11 cellular contexts compared by ENCODE assay signal in genomic region chr14:65321370-65321875, GRCh38.
DNase-seq lines count a peak whose midpoint lies in the region; ATAC-seq, FAIRE-seq and TF ChIP-seq lines count a peak whose summit lies in the region.
"Had no signal": no experiment of that assay in that cellular context is flagged by ENCODE, and none has a peak within 500 bp of the region (broad histone marks: within the 10 kb centered on the region; RNA-seq: fewer than 3 reads in every experiment).

No MANE protein-coding gene starts in this region.

- H3K27ac Mint-ChIP-seq in chondrocyte (ENCODE audit: unreplicated experiment), result no peak overlapping the region

- no peak overlapping the region for H2AK5ac ChIP-seq in H1 (ENCODE audit: low read depth, low read length)

- CTCF ChIA-PET in H1 (lab: Charles Lee; ENCODE audit: partially characterized antibody), result interaction anchor here (0.5 to 1.1 kb wide), 3 partner anchors 14 to 555 kb away, joined by 3 to 4 read pairs (median 3); no protein-coding TSS in a partner anchor
- CTCF ChIA-PET in mammary epithelial cell (lab: Charles Lee; ENCODE audit: low non-redundant PET), result no interaction called here

- no peak overlapping the region for H3K4me3 ChIP-seq in H1 (ENCODE audit: extremely low read depth in 1 of 4, insufficient read depth in 2 of 4, low read depth in 3 of 4, low read length in 4 of 4)
- H3K4me3 ChIP-seq in tibial artery, result no peak overlapping the region
- H3K4me3 ChIP-seq in mammary epithelial cell (replicated peaks in 1 of 3; ENCODE audit: insufficient read depth in 1 of 3, low read depth in 2 of 3, low read length in 3 of 3), result no peak overlapping the region

- POLR2A ChIA-PET in H1 (lab: Charles Lee; ENCODE audit: partially characterized antibody), result interaction anchor here (0.6 to 1.3 kb wide), 2 partner anchors 13 to 79 kb away, joined by 3 to 5 read pairs; no protein-coding TSS in a partner anchor

- peaks cover 3% of the 10 kb centered on the region for H3K4me1 Mint-ChIP-seq in chondrocyte (ENCODE audit: low read depth)

- dilution Hi-C loops in mammary epithelial cell (cut with HindIII; ENCODE audit: low sequenced_read_pairs), result no loop called here

- H3K36me3 Mint-ChIP-seq in chondrocyte (ENCODE audit: low read depth), result no peaks in the 10 kb centered on the region

- no peaks in the 10 kb centered on the region for H3K79me1 ChIP-seq in H1 (ENCODE audit: low read depth, low read length)

- H2BK120ac ChIP-seq in H1 (replicated peaks; ENCODE audit: low read depth, low read length), result no peak overlapping the region

- 81% methylated on average over 3 of the region's 3 CpGs; no CpG with 5 or more reads in 1 of the 2 experiments for whole genome bisulfite sequencing in H1 (ENCODE audit: extremely low coverage in 1 of 2, insufficient coverage in 1 of 2, insufficient read length in 1 of 2, insufficient replicate concordance in 2 of 2, low coverage in 1 of 2, low lambda C conversion rate in 2 of 2, missing lambda C conversion rate in 1 of 2), 2 experiments
- WGBS in mammary epithelial cell (ENCODE audit: low coverage, missing lambda C conversion rate), result 93% methylated on average over 3 of the region's 3 CpGs

- H3K9me3 Mint-ChIP-seq in chondrocyte (ENCODE audit: low read depth), result no peaks in the 10 kb centered on the region
- H3K9me3 Mint-ChIP-seq: activated T-cell treated with anti-CD3 and anti-CD28 coated beads, Interleukin-2, amount 50 U/mL, for 4 hours had no signal

- no peak for TF ChIP-seq RAD21 in H1 (IDR thresholded peaks at IDR 0.05 in 1 of 2, conservative IDR thresholded peaks at IDR 0.05 in 1 of 2; ENCODE audit: low read depth in 2 of 2, low read length in 2 of 2)

- no peak overlapping the region for H3K4me3 Mint-ChIP-seq in chondrocyte (ENCODE audit: unreplicated experiment)
- H3K4me3 Mint-ChIP-seq: activated T-cell treated with anti-CD3 and anti-CD28 coated beads, Interleukin-2, amount 50 U/mL, for 4 hours had no signal

- no peaks in the 10 kb centered on the region for H3K36me3 ChIP-seq in H1 (ENCODE audit: control insufficient read depth in 2 of 4, insufficient read depth in 4 of 4, low read length in 3 of 4)
- no peaks in the 10 kb centered on the region for H3K36me3 ChIP-seq in tibial artery
- no peaks in the 10 kb centered on the region for H3K36me3 ChIP-seq in mammary epithelial cell (ENCODE audit: insufficient read depth, low read length)

- TF ChIP-seq POLR2A in H1 (IDR thresholded peaks at IDR 0.05; ENCODE audit: control extremely low read depth in 1 of 2, low read depth in 2 of 2, low read length in 2 of 2), result no peak

- no peak overlapping the region for H3K23ac ChIP-seq in H1 (ENCODE audit: insufficient read length)

- H3K4me1 ChIP-seq in H1 (replicated peaks in 1 of 4; ENCODE audit: control insufficient read depth in 3 of 4, insufficient read depth in 4 of 4, low read length in 3 of 4) (no peaks in the 10 kb centered on the region), tibial artery (no peaks in the 10 kb centered on the region), mammary epithelial cell (ENCODE audit: insufficient read depth, low read length) (peaks cover 10% of the 10 kb centered on the region)

- H4K91ac ChIP-seq in H1 (replicated peaks; ENCODE audit: insufficient read length, low read length), result no peak overlapping the region

- no peaks in the 10 kb centered on the region for H3K23me2 ChIP-seq in H1 (ENCODE audit: low read depth, low read length)

- H3K18ac ChIP-seq in H1 (ENCODE audit: extremely low read depth, low read length), result no peak overlapping the region

- DNase-seq in HTR-8/SVneo (ENCODE audit: insufficient read length, low spot score) (peak; percentile 76), H1 (ENCODE audit: low read depth in 1 of 2, low spot score in 2 of 2) (no peak), tibial artery (no peak), chondrocyte (ENCODE audit: low spot score) (no peak), mammary epithelial cell (no peak), dermis blood vessel endothelial cell (no peak)
- DNase-seq: activated T-cell treated with anti-CD3 and anti-CD28 coated beads, Interleukin-2, amount 50 U/mL, for 4 hours; NCI-H1930; occipital lobe had no signal

- ATAC-seq in GM18498 (IDR thresholded peaks at IDR 0.05; ENCODE audit: unreplicated experiment), result peak; percentile 65
- ATAC-seq in GM21528 (IDR thresholded peaks at IDR 0.05; ENCODE audit: low FRiP score, unreplicated experiment), result peak; percentile 60

- H3K27me3 ChIP-seq in H1 (replicated peaks in 1 of 4; ENCODE audit: control insufficient read depth in 3 of 4, extremely low read depth in 1 of 4, insufficient read depth in 3 of 4, low read length in 3 of 4), result no peaks in the 10 kb centered on the region
- H3K27me3 ChIP-seq in tibial artery, result no peaks in the 10 kb centered on the region
- H3K27me3 ChIP-seq in mammary epithelial cell (ENCODE audit: insufficient read depth, low read length), result no peaks in the 10 kb centered on the region

- H3K14ac ChIP-seq in H1 (ENCODE audit: insufficient read length), result no peak overlapping the region

- peak overlapping the region; percentile 14; the same call in 1 of the 2 replicates for H2AFZ ChIP-seq in H1 (ENCODE audit: low read length)
- H2AFZ ChIP-seq in mammary epithelial cell (ENCODE audit: low read depth, low read length), result no peak overlapping the region

- H3K27ac ChIP-seq in H1 (ENCODE audit: low read depth, low read length), result no peak overlapping the region
- no peak overlapping the region for H3K27ac ChIP-seq in tibial artery
- H3K27ac ChIP-seq in mammary epithelial cell (ENCODE audit: insufficient read depth, low read depth, low read length), result no peak overlapping the region

- H3K4ac ChIP-seq in H1 (replicated peaks; ENCODE audit: insufficient read length, low read depth, low read length), result no peak overlapping the region

- H3K4me2 ChIP-seq in H1 (ENCODE audit: insufficient read depth in 1 of 2, low read depth in 2 of 2, low read length in 2 of 2) (no peak overlapping the region), mammary epithelial cell (ENCODE audit: insufficient read depth, low read depth, low read length) (no peak overlapping the region)

- intact Hi-C loops in tibial artery (cut with DNase I; ENCODE audit: low total_unique reads), result no loop called here
- intact Hi-C loops in mammary epithelial cell (cut with micrococcal nuclease), result no loop called here

- no peak overlapping the region for H2BK15ac ChIP-seq in H1 (ENCODE audit: low read length)

- no peak overlapping the region for H2BK5ac ChIP-seq in H1 (ENCODE audit: low read depth, low read length)

- H3K79me2 ChIP-seq in H1 (ENCODE audit: control insufficient read depth in 1 of 2, insufficient read depth in 2 of 2, low read length in 2 of 2), result no peaks in the 10 kb centered on the region
- no peaks in the 10 kb centered on the region for H3K79me2 ChIP-seq in mammary epithelial cell (ENCODE audit: insufficient read depth, low read length)

- H3K9me3 ChIP-seq in H1 (ENCODE audit: insufficient read depth in 2 of 2, low read depth in 1 of 2, low read length in 1 of 2) (no peaks in the 10 kb centered on the region), tibial artery (no peaks in the 10 kb centered on the region), mammary epithelial cell (replicated peaks; ENCODE audit: insufficient read depth, low read length) (no peaks in the 10 kb centered on the region)

- no peak overlapping the region for H4K5ac ChIP-seq in H1 (ENCODE audit: insufficient read length, low read depth, low read length)

- no peaks in the 10 kb centered on the region for H4K20me1 ChIP-seq in H1 (replicated peaks in 1 of 2; ENCODE audit: control insufficient read depth in 1 of 2, insufficient read depth in 2 of 2, low read length in 2 of 2)
- H4K20me1 ChIP-seq in mammary epithelial cell (ENCODE audit: insufficient read depth, low read length), result no peaks in the 10 kb centered on the region

- peak overlapping the region; percentile 80; the same call in 1 of the 2 replicates for H4K8ac ChIP-seq in H1 (ENCODE audit: extremely low read depth, insufficient read depth, low read length)

- peaks cover 2% of the 10 kb centered on the region for H3K27me3 Mint-ChIP-seq in chondrocyte (ENCODE audit: low read depth)

- H3K9ac ChIP-seq in H1 (replicated peaks in 1 of 4; ENCODE audit: extremely low read depth in 1 of 4, low read depth in 3 of 4, low read length in 3 of 4) (no peak overlapping the region), mammary epithelial cell (ENCODE audit: insufficient read depth, low read length) (no peak overlapping the region)

- no peak for TF ChIP-seq EP300 in H1 (IDR thresholded peaks at IDR 0.05; ENCODE audit: borderline replicate concordance in 1 of 2, low read depth in 2 of 2, low read length in 2 of 2)

- peak; percentile 94 for FAIRE-seq in HTR-8/SVneo (lab: Jason Lieb, UNC)
- FAIRE-seq in H1 (lab: Jason Lieb, UNC), result no peak

- no peak overlapping the region for H2BK12ac ChIP-seq in H1 (ENCODE audit: low read depth, low read length)

- TF ChIP-seq CTCF in H1 (IDR thresholded peaks at IDR 0.05; ENCODE audit: control extremely low read depth in 1 of 3, insufficient read depth in 1 of 3, low read depth in 1 of 3, low read length in 3 of 3), result no peak
- TF ChIP-seq CTCF in tibial artery (IDR thresholded peaks at IDR 0.05), result no peak
- TF ChIP-seq CTCF in chondrocyte (IDR thresholded peaks at IDR 0.05), result no peak
- TF ChIP-seq CTCF in mammary epithelial cell (conservative IDR thresholded peaks at IDR 0.05 in 1 of 2, IDR thresholded peaks at IDR 0.05 in 1 of 2; ENCODE audit: extremely low read depth in 1 of 2, insufficient read depth in 1 of 2, low read depth in 1 of 2, low read length in 2 of 2), result no peak

- no TSS peak for BruUV-seq in mammary epithelial cell (replicated peaks; lab: Mats Ljungman, UMichigan)

- in situ Hi-C loops in mammary epithelial cell (cut with MboI; ENCODE audit: low sequenced_read_pairs in 2 of 2), result no loop called here

- H2BK20ac ChIP-seq in H1 (ENCODE audit: low read length), result no peak overlapping the region

- H3K56ac ChIP-seq in H1 (replicated peaks; ENCODE audit: insufficient read length, low read depth, low read length), result no peak overlapping the region

TF ChIP-seq in H1, 55 proteins besides CTCF, POLR2A, EP300 and RAD21:
- TF ChIP-seq CTBP2 (IDR thresholded peaks at IDR 0.05; ENCODE audit: borderline replicate concordance, insufficient read depth, insufficient read length, low read length) (no peak), SRF (IDR thresholded peaks at IDR 0.05; ENCODE audit: low read depth, low read length) (no peak)
